ENCODE assay signal across 8 cellular contexts in genomic region chr11:112073941-112074811, GRCh38.
A peak's percentile ranks its signal among the peaks of the same experiment; 100 is the strongest.
DNase-seq lines count a peak whose midpoint lies in the region; FAIRE-seq and TF ChIP-seq lines count a peak whose summit lies in the region.

Gene NKAPD1, plus strand, starts transcription at chr11:112074299. Its CDS starts 1,276 bp downstream, at chr11:112075575.
Gene PIH1D2, minus strand, starts transcription at chr11:112074017. Its CDS starts 843 bp downstream, at chr11:112073174.

- DNase-seq in ELR (ENCODE audit: low read depth) (peak; percentile 92), H54 (ENCODE audit: insufficient read length, low spot score) (peak; percentile 42), SHP77 (lab: John Stamatoyannopoulos, UW) (peak; percentile 78 to 88), activated gamma-delta T cell treated with Interleukin-2 at 50 U/mL for 16 hours (peak; percentile 76), foreskin melanocyte (peak; percentile 84), stromal cell of bone marrow (ENCODE audit: low read depth) (peak; percentile 80)

- H3F3A ChIP-seq in Loucy (ENCODE audit: low read depth), result no peaks in the 10 kb centered on the region

- H3K4me1 ChIP-seq in Loucy (ENCODE audit: insufficient read depth, low read length, poor library complexity, severe bottlenecking) (peaks cover 26% of the 10 kb centered on the region), neuron (ENCODE audit: insufficient read depth, low read length) (peaks cover 17% of the 10 kb centered on the region)

- H3K9me2 ChIP-seq in Loucy (replicated peaks; ENCODE audit: low read depth, low read length), result no peaks in the 10 kb centered on the region

- H3K27me3 ChIP-seq in Loucy (ENCODE audit: insufficient read depth, low read length, poor library complexity, severe bottlenecking) (no peaks in the 10 kb centered on the region), neuron (ENCODE audit: insufficient read depth, low read length) (no peaks in the 10 kb centered on the region)

- peaks cover 13% of the 10 kb centered on the region; the same call in 1 of the 2 replicates for H3K36me3 ChIP-seq in Loucy (ENCODE audit: insufficient read depth, low read length)
- H3K36me3 ChIP-seq in neuron (ENCODE audit: insufficient read depth, low read length), result peaks cover 21% of the 10 kb centered on the region

- FAIRE-seq in H54 (lab: Jason Lieb, UNC), result no peak

- H3K79me2 ChIP-seq in Loucy (ENCODE audit: insufficient read depth, low read length), result peaks cover 29% of the 10 kb centered on the region

- peak within 1 kb of the TSS; percentile 87 for H3K9ac ChIP-seq in Loucy (ENCODE audit: low read depth, low read length, poor library complexity, severe bottlenecking)

- peak within 1 kb of the TSS; percentile 94 for H2AFZ ChIP-seq in Loucy (ENCODE audit: low read length)
- H2AFZ ChIP-seq in neuron (ENCODE audit: low read depth, low read length), result peak within 1 kb of the TSS; percentile 86

- no peak for TF ChIP-seq CTCF in Loucy (conservative IDR thresholded peaks at IDR 0.05; ENCODE audit: low read length)

- peak; percentile 39; the same call in 1 of the 2 replicates for TF ChIP-seq POLR2A in H54 (IDR thresholded peaks at IDR 0.05; ENCODE audit: low read depth, low read length)

- H3K4me3 ChIP-seq in Loucy (ENCODE audit: low read length, poor library complexity, severe bottlenecking) (peak within 1 kb of the TSS; percentile 92), neuron (ENCODE audit: low read length) (peak within 1 kb of the TSS; percentile 95)

- peaks cover 3% of the 10 kb centered on the region for H4K20me1 ChIP-seq in Loucy (ENCODE audit: insufficient read depth, low read length, poor library complexity, severe bottlenecking)

- H3K9me3 ChIP-seq in Loucy (ENCODE audit: insufficient read depth, low read depth, low read length), result no peaks in the 10 kb centered on the region
- H3K9me3 ChIP-seq in neuron (ENCODE audit: low read length), result no peaks in the 10 kb centered on the region

- H3K4me2 ChIP-seq in Loucy (ENCODE audit: low read depth, low read length, poor library complexity, severe bottlenecking), result peak within 1 kb of the TSS; percentile 72

Comparison
In these comparisons a context has a peak if more than half of its experiments do, and no peak if none do; other contexts are left out.
1. Peak in every context shown above with its lines: DNase-seq and H3K4me3 ChIP-seq.
2. DNase-seq: peak in every context shown above with its lines; median percentile 92 in ELR; 84 in foreskin melanocyte; 83 in SHP77; 80 in stromal cell of bone marrow; 76 in activated gamma-delta T cell treated with Interleukin-2 at 50 U/mL for 16 hours; 42 in H54.